In genomic region chr5:111756701-111757581, GRCh38 we compare ENCODE assay signal across 8 cellular contexts. TPM values are rescaled to one million over a fixed set of nuclear protein-coding genes. Genes with fewer than 3 reads are reported as not detected.
DNase-seq lines count a peak whose midpoint lies in the region; FAIRE-seq and TF ChIP-seq lines count a peak whose summit lies in the region.

NREP (minus strand) TSS chr5:111757194; CDS start chr5:111755772, 1,422 bp downstream.

- H3K18ac ChIP-seq in neuronal stem cell (ENCODE audit: low read length) = peak within 1 kb of the TSS; percentile 98

- peak within 1 kb of the TSS; percentile 52 for H2BK120ac ChIP-seq in neuronal stem cell (ENCODE audit: low read depth, low read length)

- FAIRE-seq in frontal cortex (lab: Jason Lieb, UNC) = no peak

- no peaks in the 10 kb centered on the region for H3K27me3 Mint-ChIP-seq in activated naive CD4-positive, alpha-beta T cell treated with anti-CD3 and anti-CD28 coated beads for 36 hours (ENCODE audit: low read depth)

- H3K4me3 ChIP-seq in HAP-1 (peak within 1 kb of the TSS; percentile 53), Loucy (ENCODE audit: low read length, poor library complexity, severe bottlenecking) (peak within 1 kb of the TSS; percentile 87), neuronal stem cell (ENCODE audit: low read length in 2 of 2) (peak within 1 kb of the TSS; percentile 78 to 87)

- H3K36me3 Mint-ChIP-seq in activated naive CD4-positive, alpha-beta T cell treated with anti-CD3 and anti-CD28 coated beads for 36 hours (ENCODE audit: low read depth) = no peaks in the 10 kb centered on the region

- H3K27ac ChIP-seq in neuronal stem cell (replicated peaks; ENCODE audit: low read length) (peak within 1 kb of the TSS; percentile 99), temporal lobe (ENCODE audit: low read depth, low read length) (peak within 1 kb of the TSS; percentile 56)

- WGBS in neuronal stem cell (ENCODE audit: extremely low coverage in 2 of 2, insufficient read length in 2 of 2, insufficient replicate concordance in 1 of 2), 2 donors = no CpG with 5 or more reads among the region's 19 CpGs

- peaks cover 16% of the 10 kb centered on the region for H3K4me1 Mint-ChIP-seq in activated naive CD4-positive, alpha-beta T cell treated with anti-CD3 and anti-CD28 coated beads for 36 hours (ENCODE audit: low read depth)

- H3K79me2 ChIP-seq in Loucy (ENCODE audit: insufficient read depth, low read length) = peaks cover 50% of the 10 kb centered on the region

- H3F3A ChIP-seq in Loucy (ENCODE audit: low read depth) = no peaks in the 10 kb centered on the region

- H2AFZ ChIP-seq in Loucy (ENCODE audit: low read length) = no peak within 1 kb of the TSS
- peak within 1 kb of the TSS; percentile 85 for H2AFZ ChIP-seq in neuronal stem cell (ENCODE audit: low read length)

- H3K9ac ChIP-seq in ES-I3 (ENCODE audit: low read depth, low read length) = peak within 1 kb of the TSS; percentile 93
- H3K9ac ChIP-seq in Loucy (ENCODE audit: low read depth, low read length, poor library complexity, severe bottlenecking) = peak within 1 kb of the TSS; percentile 98
- peak within 1 kb of the TSS; percentile 83 for H3K9ac ChIP-seq in neuronal stem cell (ENCODE audit: low read depth, low read length, poor library complexity)

- intact Hi-C loops in activated naive CD4-positive, alpha-beta T cell treated with anti-CD3 and anti-CD28 coated beads for 36 hours (cut with micrococcal nuclease) = loop anchor here (1.0 to 10.0 kb wide), 10 partner anchors 128 to 1004 kb away; partner anchors contain the start of genes STARD4 and TSLP

- H3K9me3 Mint-ChIP-seq in activated naive CD4-positive, alpha-beta T cell treated with anti-CD3 and anti-CD28 coated beads for 36 hours = no peaks in the 10 kb centered on the region

- peak within 1 kb of the TSS; percentile 63 for H3K14ac ChIP-seq in neuronal stem cell (ENCODE audit: low read length)

- CTCF ChIA-PET in activated naive CD4-positive, alpha-beta T cell treated with anti-CD3 and anti-CD28 coated beads for 36 hours (lab: Charles Lee) = interaction anchor here (0.8 to 1.0 kb wide), 2 partner anchors 206 to 225 kb away, joined by 3 to 5 read pairs; no protein-coding TSS in a partner anchor

- no peaks in the 10 kb centered on the region for H3K9me3 ChIP-seq in ES-I3 (ENCODE audit: control insufficient read depth, insufficient read depth, low read length)
- no peaks in the 10 kb centered on the region for H3K9me3 ChIP-seq in HAP-1
- no peaks in the 10 kb centered on the region for H3K9me3 ChIP-seq in Loucy (ENCODE audit: insufficient read depth, low read depth, low read length)
- H3K9me3 ChIP-seq in neuronal stem cell (replicated peaks in 1 of 2; ENCODE audit: control insufficient read depth in 2 of 2, insufficient read depth in 1 of 2, low read depth in 1 of 2, low read length in 2 of 2) = peaks cover 0 to 13% of the 10 kb centered on the region in 2 donors

- H2BK12ac ChIP-seq in neuronal stem cell (ENCODE audit: low read length) = no peak within 1 kb of the TSS

- peaks cover 16% of the 10 kb centered on the region for H3K4me1 ChIP-seq in ES-I3 (ENCODE audit: insufficient read depth, low read length)
- peaks cover 36% of the 10 kb centered on the region for H3K4me1 ChIP-seq in HAP-1
- H3K4me1 ChIP-seq in Loucy (ENCODE audit: insufficient read depth, low read length, poor library complexity, severe bottlenecking) = peaks cover 59% of the 10 kb centered on the region
- peaks cover 0 to 13% of the 10 kb centered on the region in 2 donors for H3K4me1 ChIP-seq in neuronal stem cell (ENCODE audit: control insufficient read depth in 2 of 2, insufficient read depth in 1 of 2, low read depth in 1 of 2, low read length in 2 of 2)

- peak within 1 kb of the TSS; percentile 90 for H2AK5ac ChIP-seq in neuronal stem cell (ENCODE audit: low read depth, low read length)

- peak within 1 kb of the TSS; percentile 86 for H3K4me2 ChIP-seq in Loucy (ENCODE audit: low read depth, low read length, poor library complexity, severe bottlenecking)
- H3K4me2 ChIP-seq in neuronal stem cell (ENCODE audit: insufficient read depth, low read length, poor library complexity, severe bottlenecking) = peak within 1 kb of the TSS; percentile 81

- peak within 1 kb of the TSS; percentile 68 for H3K4ac ChIP-seq in neuronal stem cell (ENCODE audit: low read length)

- no peak within 1 kb of the TSS for H2BK15ac ChIP-seq in neuronal stem cell (ENCODE audit: low read length)

- 0 out of 2 replicates have a peak, but pooled peaks have one; percentile 45 for TF ChIP-seq POLR2A in Raji (IDR thresholded peaks at IDR 0.05; ENCODE audit: insufficient read depth, low read depth, low read length)

- peak within 1 kb of the TSS; percentile 85 for H3K4me3 Mint-ChIP-seq in activated naive CD4-positive, alpha-beta T cell treated with anti-CD3 and anti-CD28 coated beads for 36 hours

- peak; percentile 21; the same call in 1 of the 2 replicates for TF ChIP-seq CTCF in Loucy (conservative IDR thresholded peaks at IDR 0.05; ENCODE audit: low read length)

- H3K23ac ChIP-seq in neuronal stem cell (ENCODE audit: low read depth, low read length, poor library complexity) = peak within 1 kb of the TSS; percentile 89

- H3K27ac Mint-ChIP-seq in activated naive CD4-positive, alpha-beta T cell treated with anti-CD3 and anti-CD28 coated beads for 36 hours = peak within 1 kb of the TSS; percentile 74

- H4K91ac ChIP-seq in neuronal stem cell (ENCODE audit: low read depth, low read length, poor library complexity) = peak within 1 kb of the TSS; percentile 96

- H3K27me3 ChIP-seq in HAP-1 (ENCODE audit: low read depth) (no peaks in the 10 kb centered on the region), Loucy (ENCODE audit: insufficient read depth, low read length, poor library complexity, severe bottlenecking) (no peaks in the 10 kb centered on the region), neuronal stem cell (ENCODE audit: control insufficient read depth in 3 of 3, insufficient read depth in 3 of 3, low read depth in 1 of 3, low read length in 3 of 3) (no peaks in the 10 kb centered on the region)

- DNase-seq in HAP-1 (ENCODE audit: low spot score in 2 of 2) = peak; percentile 93 to 96
- peak; percentile 83 for DNase-seq in activated naive CD4-positive, alpha-beta T cell treated with anti-CD3 and anti-CD28 coated beads for 36 hours
- peak; percentile 80 to 88 for DNase-seq in frontal cortex (ENCODE audit: low spot score in 2 of 2)
- peak; percentile 85 for DNase-seq in neuronal stem cell (ENCODE audit: low spot score)

- peak within 1 kb of the TSS; percentile 98 for H2BK5ac ChIP-seq in neuronal stem cell (ENCODE audit: low read length)

- H3K9me2 ChIP-seq in Loucy (replicated peaks; ENCODE audit: low read depth, low read length) = no peaks in the 10 kb centered on the region

- H3K79me1 ChIP-seq in neuronal stem cell (ENCODE audit: low read depth, low read length) = no peaks in the 10 kb centered on the region

- no peaks in the 10 kb centered on the region for H3K36me3 ChIP-seq in ES-I3 (ENCODE audit: insufficient read depth, low read length)
- no peaks in the 10 kb centered on the region for H3K36me3 ChIP-seq in HAP-1 (replicated peaks)
- no peaks in the 10 kb centered on the region for H3K36me3 ChIP-seq in Loucy (ENCODE audit: insufficient read depth, low read length)
- H3K36me3 ChIP-seq in neuronal stem cell (replicated peaks in 1 of 2; ENCODE audit: control insufficient read depth in 2 of 2, insufficient read depth in 2 of 2, low read length in 2 of 2) = peaks cover 0 to 35% of the 10 kb centered on the region in 2 donors

- no peak within 1 kb of the TSS for H4K8ac ChIP-seq in neuronal stem cell (ENCODE audit: low read depth, low read length)

- peaks cover 36% of the 10 kb centered on the region for H4K20me1 ChIP-seq in Loucy (ENCODE audit: insufficient read depth, low read length, poor library complexity, severe bottlenecking)

- in situ Hi-C loops in HAP-1 (cut with MboI; ENCODE audit: low sequenced_read_pairs) = no loop called here

RNA-seq across cellular contexts. Expression of gene NREP, which starts in this region (rescaled TPM):
- total RNA-seq in activated naive CD4-positive, alpha-beta T cell treated with anti-CD3 and anti-CD28 coated beads for 36 hours = 1 to 10 TPM; 6.8 to 7.3 TPM
- total RNA-seq in frontal cortex = 536 TPM
- 466 TPM for polyA plus RNA-seq in neuronal stem cell (2013, experiment 1 of 2)
- 470 TPM for polyA plus RNA-seq in neuronal stem cell (2013, experiment 2 of 2)
- 551 TPM for total RNA-seq in temporal lobe

Comparison
In these comparisons a context has a peak if more than half of its experiments do, and no peak if none do; other contexts are left out.
1. Peak in every context shown above with its lines: DNase-seq, H3K4me3 ChIP-seq and H3K27ac ChIP-seq.
2. RNA of gene NREP (total RNA-seq): 551 TPM in temporal lobe (single experiment) and 536 TPM in frontal cortex (single experiment); 6.8 to 7.3 TPM in activated naive CD4-positive, alpha-beta T cell treated with anti-CD3 and anti-CD28 coated beads for 36 hours; every median in the first group is over 10 times any median in the second.